In genomic region chr2:212979799-212980198, GRCh38 we compare ENCODE assay signal across 16 cellular contexts.
DNase-seq lines count a peak whose midpoint lies in the region; ATAC-seq and TF ChIP-seq lines count a peak whose summit lies in the region.
"Had no signal": no experiment of that assay in that cellular context is flagged by ENCODE, and none has a peak within 500 bp of the region (broad histone marks: within the 10 kb centered on the region; RNA-seq: fewer than 3 reads in every experiment).

No MANE protein-coding gene starts in this region.

- TF ChIP-seq EP300 in SK-N-SH (IDR thresholded peaks at IDR 0.05; ENCODE audit: borderline replicate concordance in 1 of 2, low read depth in 1 of 2, low read length in 1 of 2) = peak in 1 of 2 experiments; percentile 70; a peak in 1 of 4 replicates
- no peak for TF ChIP-seq EP300 in ovary (IDR thresholded peaks at IDR 0.05)

- intact Hi-C loops in CD8-positive, alpha-beta T cell (cut with DNase I, micrococcal nuclease) = no loop called here
- intact Hi-C loops in ovary (cut with DNase I) = no loop called here

- peak; percentile 26; the same call in 1 of the 2 replicates for TF ChIP-seq RAD21 in SK-N-SH (IDR thresholded peaks at IDR 0.05; ENCODE audit: low read length)

- 16% methylated on average over 1 of the region's 1 CpG for WGBS in SK-N-SH (ENCODE audit: low lambda C conversion rate)
- WGBS in ovary, 3 donors = 65 to 86% (median 72%) methylated on average over 1 of the region's 1 CpG

- no peaks in the 10 kb centered on the region for H3K27me3 ChIP-seq in CD8-positive, alpha-beta T cell (ENCODE audit: insufficient read depth, low read length)
- H3K27me3 ChIP-seq in SK-N-SH (ENCODE audit: insufficient read depth) = no peaks in the 10 kb centered on the region
- no peaks in the 10 kb centered on the region for H3K27me3 ChIP-seq in ovary
- H3K27me3 ChIP-seq: suprapubic skin had no signal

- H3K27ac ChIP-seq in CD8-positive, alpha-beta T cell (ENCODE audit: low read depth, low read length) = no peak overlapping the region
- no peak overlapping the region for H3K27ac ChIP-seq in SK-N-SH (ENCODE audit: low read depth in 2 of 2, low read length in 1 of 2)
- H3K27ac ChIP-seq in ovary = no peak overlapping the region
- H3K27ac ChIP-seq: SK-N-MC, suprapubic skin had no signal

- no peak for TF ChIP-seq POLR2A in ovary (IDR thresholded peaks at IDR 0.05)

- H3K4me1 ChIP-seq in CD8-positive, alpha-beta T cell (ENCODE audit: insufficient read depth, low read length) = no peaks in the 10 kb centered on the region
- H3K4me1 ChIP-seq in SK-N-SH (ENCODE audit: control insufficient read depth in 1 of 2, insufficient read depth in 2 of 2, low read depth in 1 of 2, low read length in 1 of 2) (peaks cover 3 to 4% of the 10 kb centered on the region in 2 experiments; a peak in 3 of 4 replicates), ovary (ENCODE audit: insufficient read depth) (no peaks in the 10 kb centered on the region)

- no peaks in the 10 kb centered on the region for H3K9me2 ChIP-seq in SK-N-SH

- H3K27me3 Mint-ChIP-seq in CD8-positive, alpha-beta T cell (ENCODE audit: low read depth) = no peaks in the 10 kb centered on the region
- no peaks in the 10 kb centered on the region for H3K27me3 Mint-ChIP-seq in effector memory CD8-positive, alpha-beta T cell

- no peaks in the 10 kb centered on the region for H3K9me3 ChIP-seq in CD8-positive, alpha-beta T cell (ENCODE audit: low read length)
- no peaks in the 10 kb centered on the region for H3K9me3 ChIP-seq in SK-N-SH
- no peaks in the 10 kb centered on the region for H3K9me3 ChIP-seq in ovary
- H3K9me3 ChIP-seq: suprapubic skin had no signal

- H3K4me3 Mint-ChIP-seq in CD8-positive, alpha-beta T cell = no peak overlapping the region
- peak overlapping the region in 1 of 2 donors; percentile 33 for H3K4me3 Mint-ChIP-seq in effector memory CD8-positive, alpha-beta T cell

- no peak overlapping the region for H3K4me3 ChIP-seq in CD8-positive, alpha-beta T cell (ENCODE audit: low read depth, low read length)
- H3K4me3 ChIP-seq in SK-N-SH (ENCODE audit: low read depth in 2 of 2, low read length in 1 of 2) = no peak overlapping the region
- no peak overlapping the region for H3K4me3 ChIP-seq in foreskin fibroblast (ENCODE audit: low read depth in 1 of 2, low read length in 2 of 2)
- H3K4me3 ChIP-seq in ovary = no peak overlapping the region
- H3K4me3 ChIP-seq: SK-N-MC, suprapubic skin had no signal

- H4K20me1 ChIP-seq in SK-N-SH (ENCODE audit: insufficient read depth) = no peaks in the 10 kb centered on the region

- no peak for DNase-seq in CD8-positive, alpha-beta T cell
- DNase-seq in SK-N-SH = peak; percentile 20
- peak in 1 of 3 experiments; percentile 7 for DNase-seq in effector memory CD8-positive, alpha-beta T cell
- no peak for DNase-seq in T-helper 9 cell
- DNase-seq in foreskin fibroblast = no peak
- DNase-seq in ovary = no peak
- DNase-seq in germinal center (ENCODE audit: low spot score) = no peak
- DNase-seq: activated T-cell treated with anti-CD3 and anti-CD28 coated beads, Interleukin-2, amount 50 U/mL, for 48 hours; glutamatergic neuron; left cardiac atrium; NCI-H1048; NCI-H345; stimulated activated CD4-positive, alpha-beta T cell treated with anti-CD3 and anti-CD28 coated beads, Interleukin-15, amount 100 ng/mL, for 24 hours had no signal

- H3F3A ChIP-seq in SK-N-SH (replicated peaks; ENCODE audit: insufficient read depth) = no peaks in the 10 kb centered on the region

- no peak overlapping the region for H3K9ac ChIP-seq in SK-N-SH

- H3K36me3 Mint-ChIP-seq in CD8-positive, alpha-beta T cell = no peaks in the 10 kb centered on the region
- no peaks in the 10 kb centered on the region for H3K36me3 Mint-ChIP-seq in effector memory CD8-positive, alpha-beta T cell (ENCODE audit: insufficient read depth)

- H3K27ac Mint-ChIP-seq in CD8-positive, alpha-beta T cell = peak overlapping the region; percentile 53
- H3K27ac Mint-ChIP-seq in effector memory CD8-positive, alpha-beta T cell = peak overlapping the region; percentile 20 to 79

- H3K9me3 Mint-ChIP-seq in CD8-positive, alpha-beta T cell = no peaks in the 10 kb centered on the region
- no peaks in the 10 kb centered on the region for H3K9me3 Mint-ChIP-seq in effector memory CD8-positive, alpha-beta T cell

- no peaks in the 10 kb centered on the region for H3K79me2 ChIP-seq in SK-N-SH (ENCODE audit: insufficient read depth)

- CTCF ChIA-PET in CD8-positive, alpha-beta T cell (lab: Charles Lee) = no interaction called here
- CTCF ChIA-PET in SK-N-SH (lab: Yijun Ruan, JAX) = interaction anchor here (1.7 kb wide), 1 partner anchor 17 kb away, joined by 4 read pairs; no protein-coding TSS in a partner anchor

- no peak for TF ChIP-seq CTCF in CD8-positive, alpha-beta T cell (IDR thresholded peaks at IDR 0.05)
- TF ChIP-seq CTCF in SK-N-SH (IDR thresholded peaks at IDR 0.05) (no peak), foreskin fibroblast (IDR thresholded peaks at IDR 0.05; ENCODE audit: low read depth, low read length) (no peak), ovary (IDR thresholded peaks at IDR 0.05) (no peak)

- peaks cover 17% of the 10 kb centered on the region for H3K4me1 Mint-ChIP-seq in CD8-positive, alpha-beta T cell (ENCODE audit: low read depth)
- H3K4me1 Mint-ChIP-seq in effector memory CD8-positive, alpha-beta T cell (ENCODE audit: low read depth in 2 of 2) = peaks cover 11 to 18% of the 10 kb centered on the region in 2 donors

- peak overlapping the region; percentile 2; the same call in 1 of the 2 replicates for H2AFZ ChIP-seq in SK-N-SH (ENCODE audit: low read depth)

- POLR2A ChIA-PET in CD8-positive, alpha-beta T cell (lab: Charles Lee) = interaction anchor here (1.0 kb wide), 1 partner anchor 169 kb away, joined by 4 read pairs; no protein-coding TSS in a partner anchor
- POLR2A ChIA-PET in SK-N-SH (lab: Yijun Ruan, JAX) = no interaction called here

- ATAC-seq in CD8-positive, alpha-beta T cell = no peak
- peak; percentile 59 for ATAC-seq in GM18502 (IDR thresholded peaks at IDR 0.05; ENCODE audit: poor library complexity, unreplicated experiment)
- ATAC-seq in effector memory CD8-positive, alpha-beta T cell (replicated peaks) = peak; percentile 96
- ATAC-seq: left cardiac atrium had no signal

- no peaks in the 10 kb centered on the region for H3K36me3 ChIP-seq in CD8-positive, alpha-beta T cell (ENCODE audit: insufficient read depth, low read length)
- H3K36me3 ChIP-seq in SK-N-SH (replicated peaks in 1 of 2; ENCODE audit: control insufficient read depth in 1 of 2, insufficient read depth in 2 of 2, low read length in 1 of 2) = no peaks in the 10 kb centered on the region
- no peaks in the 10 kb centered on the region for H3K36me3 ChIP-seq in ovary
- H3K36me3 ChIP-seq: suprapubic skin had no signal

- H3K4me2 ChIP-seq in SK-N-SH = no peak overlapping the region

TF ChIP-seq in SK-N-SH, 30 proteins besides CTCF, POLR2A, EP300 and RAD21 (continues in another document):
- TF ChIP-seq MEF2A (IDR thresholded peaks at IDR 0.05; ENCODE audit: borderline replicate concordance, low read depth) = no peak
- peak; percentile 62 for TF ChIP-seq CHD2 (IDR thresholded peaks at IDR 0.05; ENCODE audit: low read length, partially characterized antibody)
- no peak for TF ChIP-seq IRF3 (IDR thresholded peaks at IDR 0.05; ENCODE audit: low read depth, low read length)
- TF ChIP-seq ZBTB33 (IDR thresholded peaks at IDR 0.05; ENCODE audit: borderline replicate concordance, low read depth) = no peak
- TF ChIP-seq TEAD4 (IDR thresholded peaks at IDR 0.05; ENCODE audit: borderline replicate concordance, insufficient read depth) = no peak
- no peak for TF ChIP-seq USF2 (IDR thresholded peaks at IDR 0.05; ENCODE audit: borderline replicate concordance, low read depth, low read length)
- TF ChIP-seq JUND (IDR thresholded peaks at IDR 0.05) = 0 out of 2 replicates have a peak, but pooled peaks have one; percentile 31
- TF ChIP-seq TCF12 (IDR thresholded peaks at IDR 0.05) = peak; percentile 38; the same call in 1 of the 2 replicates
- TF ChIP-seq SIN3A (IDR thresholded peaks at IDR 0.05; ENCODE audit: borderline replicate concordance, low read depth, low read length) = no peak
- peak; percentile 31; the same call in 1 of the 2 replicates for TF ChIP-seq NFIC (IDR thresholded peaks at IDR 0.05; ENCODE audit: borderline replicate concordance)
- no peak for TF ChIP-seq NRF1 (IDR thresholded peaks at IDR 0.05; ENCODE audit: low read depth, low read length)
- TF ChIP-seq YY1 (IDR thresholded peaks at IDR 0.05; ENCODE audit: low read depth) = no peak
- no peak for TF ChIP-seq TAF1 (IDR thresholded peaks at IDR 0.05; ENCODE audit: borderline replicate concordance, low read depth, low read length)
